ENCODE assay signal across 17 cellular contexts in the genomic region with DNA sequence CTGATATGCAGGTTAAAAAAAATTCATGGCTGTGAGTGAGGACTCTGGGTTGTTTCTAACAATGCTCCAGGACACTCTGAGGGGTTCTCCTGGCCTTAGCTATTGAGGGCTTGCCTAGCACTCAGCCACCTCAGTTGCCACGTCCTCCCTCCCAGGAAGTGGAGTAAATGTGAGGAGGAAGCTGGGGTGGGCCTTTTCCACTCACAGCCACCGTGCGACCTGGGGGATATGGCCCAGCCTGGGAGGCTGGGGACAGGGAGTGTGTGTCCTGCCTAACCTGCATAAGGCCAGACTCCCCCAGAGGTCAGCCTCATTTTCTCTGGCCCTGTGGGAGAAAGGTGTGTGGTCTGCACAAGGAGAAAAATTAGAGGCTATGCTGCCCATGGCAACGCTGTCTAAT.
DNase-seq lines count a peak whose midpoint lies in the region; ATAC-seq and TF ChIP-seq lines count a peak whose summit lies in the region.
"Had no signal": no experiment of that assay in that cellular context is flagged by ENCODE, and none has a peak within 500 bp of the region (broad histone marks: within the 10 kb centered on the region; RNA-seq: fewer than 3 reads in every experiment).

No MANE protein-coding gene starts in this region.

- BruUV-seq in mammary epithelial cell (replicated peaks; lab: Mats Ljungman, UMichigan), result no TSS peak

- H3K79me2 ChIP-seq in mammary epithelial cell (ENCODE audit: insufficient read depth, low read length), result no peaks in the 10 kb centered on the region

- in situ Hi-C loops in mammary epithelial cell (cut with MboI; ENCODE audit: low sequenced_read_pairs in 2 of 2), result no loop called here

- WGBS in mammary epithelial cell (ENCODE audit: low coverage, missing lambda C conversion rate), result 87% methylated on average over 3 of the region's 4 CpGs

- no peaks in the 10 kb centered on the region for H3K27me3 Mint-ChIP-seq in activated CD8-positive, alpha-beta T cell treated with anti-CD3 and anti-CD28 coated beads, Interleukin-2, amount 10 ng/mL, durations not matched to agents 7 days and 5 days (ENCODE audit: low read depth)
- no peaks in the 10 kb centered on the region for H3K27me3 Mint-ChIP-seq in activated CD8-positive, alpha-beta T cell treated with anti-CD3 and anti-CD28 coated beads for 36 hours
- no peaks in the 10 kb centered on the region for H3K27me3 Mint-ChIP-seq in natural killer cell treated with Interleukin-12 subunit alpha and Interleukin-12 subunit beta and Interleukin-15 and Interleukin-18, amount 100 ng/mL, for 72 hours
- H3K27me3 Mint-ChIP-seq: CD4-positive, alpha-beta memory T cell had no signal

- peaks cover 4% of the 10 kb centered on the region for H3K27me3 ChIP-seq in mammary epithelial cell (ENCODE audit: insufficient read depth, low read length)
- H3K27me3 ChIP-seq in breast epithelium, result no peaks in the 10 kb centered on the region
- H3K27me3 ChIP-seq: BLaER1 had no signal

- CTCF ChIA-PET in activated CD8-positive, alpha-beta T cell treated with anti-CD3 and anti-CD28 coated beads, Interleukin-2, amount 10 ng/mL, durations not matched to agents 7 days and 5 days (lab: Charles Lee), result interaction anchor here (1.3 to 3.1 kb wide), 3 partner anchors 33 to 134 kb away, joined by 3 to 7 read pairs (median 6); a partner anchor contains a TSS
- CTCF ChIA-PET in activated CD8-positive, alpha-beta T cell treated with anti-CD3 and anti-CD28 coated beads for 36 hours (lab: Charles Lee), result interaction anchor here (1.3 kb wide), 1 partner anchor 369 kb away, joined by 4 read pairs; no protein-coding TSS in a partner anchor
- CTCF ChIA-PET in mammary epithelial cell (lab: Charles Lee; ENCODE audit: low non-redundant PET), result no interaction called here

- H4K20me1 ChIP-seq in mammary epithelial cell (ENCODE audit: insufficient read depth, low read length), result no peaks in the 10 kb centered on the region
- H4K20me1 ChIP-seq: BLaER1 had no signal

- no peak overlapping the region for H3K4me3 Mint-ChIP-seq in activated CD8-positive, alpha-beta T cell treated with anti-CD3 and anti-CD28 coated beads, Interleukin-2, amount 10 ng/mL, durations not matched to agents 7 days and 5 days
- H3K4me3 Mint-ChIP-seq in activated CD8-positive, alpha-beta T cell treated with anti-CD3 and anti-CD28 coated beads for 36 hours, result no peak overlapping the region
- no peak overlapping the region for H3K4me3 Mint-ChIP-seq in natural killer cell treated with Interleukin-12 subunit alpha and Interleukin-12 subunit beta and Interleukin-15 and Interleukin-18, amount 100 ng/mL, for 72 hours
- H3K4me3 Mint-ChIP-seq: CD14-positive monocyte; CD4-positive, alpha-beta memory T cell; GM23338 had no signal

- peaks cover 15% of the 10 kb centered on the region for H3K4me1 Mint-ChIP-seq in activated CD8-positive, alpha-beta T cell treated with anti-CD3 and anti-CD28 coated beads, Interleukin-2, amount 10 ng/mL, durations not matched to agents 7 days and 5 days (ENCODE audit: low read depth)
- H3K4me1 Mint-ChIP-seq in activated CD8-positive, alpha-beta T cell treated with anti-CD3 and anti-CD28 coated beads for 36 hours (ENCODE audit: low read depth), result peaks cover 3% of the 10 kb centered on the region
- H3K4me1 Mint-ChIP-seq in natural killer cell treated with Interleukin-12 subunit alpha and Interleukin-12 subunit beta and Interleukin-15 and Interleukin-18, amount 100 ng/mL, for 72 hours (ENCODE audit: low read depth in 2 of 2), result peaks cover 13 to 42% of the 10 kb centered on the region in 2 donors
- H3K4me1 Mint-ChIP-seq: CD14-positive monocyte had no signal

- H3K4me3 ChIP-seq in mammary epithelial cell (replicated peaks in 1 of 3; ENCODE audit: insufficient read depth in 1 of 3, low read depth in 2 of 3, low read length in 3 of 3) (no peak overlapping the region), breast epithelium (no peak overlapping the region)
- H3K4me3 ChIP-seq: A549, BLaER1, GM23338 had no signal

- no peaks in the 10 kb centered on the region for H3K9me3 Mint-ChIP-seq in activated CD8-positive, alpha-beta T cell treated with anti-CD3 and anti-CD28 coated beads, Interleukin-2, amount 10 ng/mL, durations not matched to agents 7 days and 5 days (ENCODE audit: insufficient read depth)
- H3K9me3 Mint-ChIP-seq in activated CD8-positive, alpha-beta T cell treated with anti-CD3 and anti-CD28 coated beads for 36 hours, result no peaks in the 10 kb centered on the region
- H3K9me3 Mint-ChIP-seq in natural killer cell treated with Interleukin-12 subunit alpha and Interleukin-12 subunit beta and Interleukin-15 and Interleukin-18, amount 100 ng/mL, for 72 hours, result no peaks in the 10 kb centered on the region
- H3K9me3 Mint-ChIP-seq: CD4-positive, alpha-beta memory T cell; GM23338 had no signal

- H3K36me3 ChIP-seq in mammary epithelial cell (ENCODE audit: insufficient read depth, low read length) (no peaks in the 10 kb centered on the region), breast epithelium (no peaks in the 10 kb centered on the region)

- peak overlapping the region; percentile 30 for H3K27ac Mint-ChIP-seq in activated CD8-positive, alpha-beta T cell treated with anti-CD3 and anti-CD28 coated beads, Interleukin-2, amount 10 ng/mL, durations not matched to agents 7 days and 5 days
- H3K27ac Mint-ChIP-seq in activated CD8-positive, alpha-beta T cell treated with anti-CD3 and anti-CD28 coated beads for 36 hours, result no peak overlapping the region
- H3K27ac Mint-ChIP-seq in natural killer cell treated with Interleukin-12 subunit alpha and Interleukin-12 subunit beta and Interleukin-15 and Interleukin-18, amount 100 ng/mL, for 72 hours, result peak overlapping the region; percentile 44 to 90
- H3K27ac Mint-ChIP-seq: GM23338 had no signal

- H3K27ac ChIP-seq in mammary epithelial cell (ENCODE audit: insufficient read depth, low read depth, low read length) (no peak overlapping the region), breast epithelium (no peak overlapping the region)
- H3K27ac ChIP-seq: 22Rv1, A549, BLaER1 had no signal

- no peak for TF ChIP-seq POLR2A in breast epithelium (IDR thresholded peaks at IDR 0.05)

- no peak for ATAC-seq in activated CD8-positive, alpha-beta T cell treated with anti-CD3 and anti-CD28 coated beads, Interleukin-2, amount 10 ng/mL, durations not matched to agents 7 days and 5 days
- ATAC-seq in activated CD8-positive, alpha-beta T cell treated with anti-CD3 and anti-CD28 coated beads for 36 hours, result no peak
- peak in 1 of 2 donors; percentile 40 for ATAC-seq in natural killer cell treated with Interleukin-12 subunit alpha and Interleukin-12 subunit beta and Interleukin-15 and Interleukin-18, amount 100 ng/mL, for 72 hours
- no peak for ATAC-seq in HG03571 (IDR thresholded peaks at IDR 0.05; ENCODE audit: unreplicated experiment)
- ATAC-seq: A549, GM23338 had no signal

- POLR2A ChIA-PET in activated CD8-positive, alpha-beta T cell treated with anti-CD3 and anti-CD28 coated beads, Interleukin-2, amount 10 ng/mL, durations not matched to agents 7 days and 5 days (lab: Charles Lee), result no interaction called here
- POLR2A ChIA-PET in activated CD8-positive, alpha-beta T cell treated with anti-CD3 and anti-CD28 coated beads for 36 hours (lab: Charles Lee), result no interaction called here

- peaks cover 34% of the 10 kb centered on the region for H3K36me3 Mint-ChIP-seq in activated CD8-positive, alpha-beta T cell treated with anti-CD3 and anti-CD28 coated beads, Interleukin-2, amount 10 ng/mL, durations not matched to agents 7 days and 5 days (ENCODE audit: low read depth)
- H3K36me3 Mint-ChIP-seq in activated CD8-positive, alpha-beta T cell treated with anti-CD3 and anti-CD28 coated beads for 36 hours (ENCODE audit: low read depth), result peaks cover 8% of the 10 kb centered on the region
- peaks cover 39% of the 10 kb centered on the region for H3K36me3 Mint-ChIP-seq in natural killer cell treated with Interleukin-12 subunit alpha and Interleukin-12 subunit beta and Interleukin-15 and Interleukin-18, amount 100 ng/mL, for 72 hours

- no peak overlapping the region for H3K4me2 ChIP-seq in mammary epithelial cell (ENCODE audit: insufficient read depth, low read depth, low read length)
- H3K4me2 ChIP-seq: A549, BLaER1, GM23338 had no signal

- peak overlapping the region; percentile 16 for H2AFZ ChIP-seq in mammary epithelial cell (ENCODE audit: low read depth, low read length)
- H2AFZ ChIP-seq: GM23338 had no signal

- DNase-seq in activated CD8-positive, alpha-beta T cell treated with anti-CD3 and anti-CD28 coated beads, Interleukin-2, amount 10 ng/mL, durations not matched to agents 7 days and 5 days, result no peak
- DNase-seq in activated CD8-positive, alpha-beta T cell treated with anti-CD3 and anti-CD28 coated beads for 36 hours, result no peak
- no peak for DNase-seq in mammary epithelial cell
- DNase-seq in breast epithelium (ENCODE audit: low spot score in 2 of 2), result no peak
- DNase-seq in natural killer cell treated with Interleukin-12 subunit alpha and Interleukin-12 subunit beta and Interleukin-15 and Interleukin-18, amount 100 ng/mL, for 72 hours (ENCODE audit: low spot score), result no peak
- DNase-seq in nucleus accumbens (lab: John Stamatoyannopoulos, UW), result no peak
- DNase-seq: CD4-positive, alpha-beta memory T cell; DMS153; DMS79; GDM1; HCEC 1CT had no signal

- intact Hi-C loops in activated CD8-positive, alpha-beta T cell treated with anti-CD3 and anti-CD28 coated beads for 36 hours (cut with micrococcal nuclease), result no loop called here
- intact Hi-C loops in mammary epithelial cell (cut with micrococcal nuclease) (no loop called here), breast epithelium (cut with DNase I; ENCODE audit: low total_unique reads) (no loop called here)

- H3K9ac ChIP-seq in mammary epithelial cell (ENCODE audit: insufficient read depth, low read length), result no peak overlapping the region
- H3K9ac ChIP-seq: BLaER1 had no signal

- H3K4me1 ChIP-seq in mammary epithelial cell (ENCODE audit: insufficient read depth, low read length) (peaks cover 19% of the 10 kb centered on the region), breast epithelium (no peaks in the 10 kb centered on the region)
- H3K4me1 ChIP-seq: A549, BLaER1 had no signal

- no peaks in the 10 kb centered on the region for H3K9me3 ChIP-seq in mammary epithelial cell (replicated peaks; ENCODE audit: insufficient read depth, low read length)
- no peaks in the 10 kb centered on the region for H3K9me3 ChIP-seq in breast epithelium
- H3K9me3 ChIP-seq: A549, BLaER1 had no signal

- dilution Hi-C loops in mammary epithelial cell (cut with HindIII; ENCODE audit: low sequenced_read_pairs), result loop anchor here (5.0 kb wide), 1 partner anchor 68 kb away; no protein-coding TSS in a partner anchor

- no peak for TF ChIP-seq CTCF in activated CD8-positive, alpha-beta T cell treated with anti-CD3 and anti-CD28 coated beads for 36 hours (IDR thresholded peaks at IDR 0.05)
- TF ChIP-seq CTCF in mammary epithelial cell (conservative IDR thresholded peaks at IDR 0.05 in 1 of 2, IDR thresholded peaks at IDR 0.05 in 1 of 2; ENCODE audit: extremely low read depth in 1 of 2, insufficient read depth in 1 of 2, low read depth in 1 of 2, low read length in 2 of 2), result no peak
- no peak for TF ChIP-seq CTCF in breast epithelium (IDR thresholded peaks at IDR 0.05)
